Comparison of ENCODE assay signal across 9 cellular contexts in genomic region chr16:30052671-30053372, GRCh38. TPM values are rescaled to one million over a fixed set of nuclear protein-coding genes. Genes with fewer than 3 reads are reported as not detected.
DNase-seq lines count a peak whose midpoint lies in the region; ATAC-seq, FAIRE-seq and TF ChIP-seq lines count a peak whose summit lies in the region.
"Had no signal": no experiment of that assay in that cellular context is flagged by ENCODE, and none has a peak within 500 bp of the region (broad histone marks: within the 10 kb centered on the region; RNA-seq: fewer than 3 reads in every experiment).

No MANE protein-coding gene starts in this region.

- no peak for TF ChIP-seq CTCF in fibroblast of mammary gland (conservative IDR thresholded peaks at IDR 0.05; ENCODE audit: control insufficient read depth, insufficient read depth, low read depth, low read length)

- no peaks in the 10 kb centered on the region for H3K9me3 ChIP-seq in CD4-positive, CD25-positive, alpha-beta regulatory T cell (ENCODE audit: control insufficient read depth in 2 of 2, low read length in 2 of 2)

- peak overlapping the region in 2 of 3 donors; percentile 69 to 81 for H3K27ac Mint-ChIP-seq in CD4-positive, CD25-positive, alpha-beta regulatory T cell
- H3K27ac Mint-ChIP-seq in activated T-helper 1 cell treated with anti-CD3 and anti-CD28 coated beads, Interleukin-12 subunit alpha, Interleukin-12 subunit beta, Interleukin-2, Interleukin-4 antibody, amounts not matched to agents 30 ng/mL and 10 ng/mL and 1 ng/mL, durations not matched to agents 14 hours and 24 hours and 36 hours = peak overlapping the region; percentile 82
- H3K27ac Mint-ChIP-seq in naive thymus-derived CD8-positive, alpha-beta T cell = peak overlapping the region in 7 of 10 donors; percentile 29 to 90 (median 59)
- peak overlapping the region; percentile 91 for H3K27ac Mint-ChIP-seq in stimulated activated effector memory CD8-positive, alpha-beta T cell treated with anti-CD3 and anti-CD28 coated beads, Interleukin-12 subunit alpha, Interleukin-12 subunit beta, amount 100 ng/mL, for 72 hours

- POLR2A ChIA-PET in naive thymus-derived CD8-positive, alpha-beta T cell (lab: Charles Lee) = interaction anchor here (0.6 to 2.2 kb wide), 10 partner anchors 10 to 349 kb away, joined by 3 to 21 read pairs (median 3); partner anchors contain the start of genes ALDOA and CORO1A

- FAIRE-seq in RCC 7860 (lab: Jason Lieb, UNC) = no peak

- peak overlapping the region; percentile 89 to 93 (median 89) for H3K4me3 Mint-ChIP-seq in CD4-positive, CD25-positive, alpha-beta regulatory T cell
- H3K4me3 Mint-ChIP-seq in activated T-helper 1 cell treated with anti-CD3 and anti-CD28 coated beads, Interleukin-12 subunit alpha, Interleukin-12 subunit beta, Interleukin-2, Interleukin-4 antibody, amounts not matched to agents 30 ng/mL and 10 ng/mL and 1 ng/mL, durations not matched to agents 14 hours and 24 hours and 36 hours = peak overlapping the region; percentile 87
- H3K4me3 Mint-ChIP-seq in naive thymus-derived CD8-positive, alpha-beta T cell = peak overlapping the region; percentile 84 to 91 (median 86)
- H3K4me3 Mint-ChIP-seq in stimulated activated effector memory CD8-positive, alpha-beta T cell treated with anti-CD3 and anti-CD28 coated beads, Interleukin-12 subunit alpha, Interleukin-12 subunit beta, amount 100 ng/mL, for 72 hours = peak overlapping the region; percentile 82

- intact Hi-C loops in activated T-helper 1 cell treated with anti-CD3 and anti-CD28 coated beads, Interleukin-12 subunit alpha, Interleukin-12 subunit beta, Interleukin-2, Interleukin-4 antibody, amounts not matched to agents 30 ng/mL and 10 ng/mL and 1 ng/mL, durations not matched to agents 14 hours and 24 hours and 36 hours (cut with micrococcal nuclease) = loop anchor here (1.0 to 2.0 kb wide), 3 partner anchors 11 to 190 kb away; partner anchors contain the start of genes CDIPT and INO80E

- peaks cover 0 to 1% (median 0%) of the 10 kb centered on the region in 7 donors for H3K9me3 Mint-ChIP-seq in CD4-positive, CD25-positive, alpha-beta regulatory T cell
- no peaks in the 10 kb centered on the region for H3K9me3 Mint-ChIP-seq in activated T-helper 1 cell treated with anti-CD3 and anti-CD28 coated beads, Interleukin-12 subunit alpha, Interleukin-12 subunit beta, Interleukin-2, Interleukin-4 antibody, amounts not matched to agents 30 ng/mL and 10 ng/mL and 1 ng/mL, durations not matched to agents 14 hours and 24 hours and 36 hours
- H3K9me3 Mint-ChIP-seq in naive thymus-derived CD8-positive, alpha-beta T cell = no peaks in the 10 kb centered on the region
- no peaks in the 10 kb centered on the region for H3K9me3 Mint-ChIP-seq in stimulated activated effector memory CD8-positive, alpha-beta T cell treated with anti-CD3 and anti-CD28 coated beads, Interleukin-12 subunit alpha, Interleukin-12 subunit beta, amount 100 ng/mL, for 72 hours

- peak; percentile 68 to 73 for ATAC-seq in CD4-positive, CD25-positive, alpha-beta regulatory T cell (ENCODE audit: low read depth in 2 of 2)
- peak; percentile 83 for ATAC-seq in GM21381 (IDR thresholded peaks at IDR 0.05; ENCODE audit: unreplicated experiment)
- ATAC-seq in naive thymus-derived CD8-positive, alpha-beta T cell = peak; percentile 81 to 83
- ATAC-seq in stimulated activated effector memory CD8-positive, alpha-beta T cell treated with anti-CD3 and anti-CD28 coated beads, Interleukin-12 subunit alpha, Interleukin-12 subunit beta, amount 100 ng/mL, for 72 hours = peak; percentile 91

- peaks cover 18% of the 10 kb centered on the region for H3K4me1 ChIP-seq in CD4-positive, CD25-positive, alpha-beta regulatory T cell (ENCODE audit: control insufficient read depth, insufficient read depth, low read length, poor library complexity, severe bottlenecking)

- H3K27me3 ChIP-seq in CD4-positive, CD25-positive, alpha-beta regulatory T cell (ENCODE audit: control insufficient read depth, insufficient read depth, low read length) = no peaks in the 10 kb centered on the region

- no peak overlapping the region for H3K27ac ChIP-seq in CD4-positive, CD25-positive, alpha-beta regulatory T cell (ENCODE audit: insufficient read depth, low read length, poor library complexity, severe bottlenecking)

- H3K36me3 Mint-ChIP-seq in CD4-positive, CD25-positive, alpha-beta regulatory T cell = no peaks in the 10 kb centered on the region
- no peaks in the 10 kb centered on the region for H3K36me3 Mint-ChIP-seq in activated T-helper 1 cell treated with anti-CD3 and anti-CD28 coated beads, Interleukin-12 subunit alpha, Interleukin-12 subunit beta, Interleukin-2, Interleukin-4 antibody, amounts not matched to agents 30 ng/mL and 10 ng/mL and 1 ng/mL, durations not matched to agents 14 hours and 24 hours and 36 hours (ENCODE audit: low read depth)
- no peaks in the 10 kb centered on the region for H3K36me3 Mint-ChIP-seq in naive thymus-derived CD8-positive, alpha-beta T cell
- peaks cover 19% of the 10 kb centered on the region for H3K36me3 Mint-ChIP-seq in stimulated activated effector memory CD8-positive, alpha-beta T cell treated with anti-CD3 and anti-CD28 coated beads, Interleukin-12 subunit alpha, Interleukin-12 subunit beta, amount 100 ng/mL, for 72 hours

- H3K4me1 Mint-ChIP-seq in CD4-positive, CD25-positive, alpha-beta regulatory T cell = peaks cover 0 to 26% (median 9%) of the 10 kb centered on the region in 4 donors
- H3K4me1 Mint-ChIP-seq in activated T-helper 1 cell treated with anti-CD3 and anti-CD28 coated beads, Interleukin-12 subunit alpha, Interleukin-12 subunit beta, Interleukin-2, Interleukin-4 antibody, amounts not matched to agents 30 ng/mL and 10 ng/mL and 1 ng/mL, durations not matched to agents 14 hours and 24 hours and 36 hours (ENCODE audit: low read depth) = peaks cover 28% of the 10 kb centered on the region
- H3K4me1 Mint-ChIP-seq in naive thymus-derived CD8-positive, alpha-beta T cell = peaks cover 9 to 21% (median 19%) of the 10 kb centered on the region in 4 donors
- peaks cover 26% of the 10 kb centered on the region for H3K4me1 Mint-ChIP-seq in stimulated activated effector memory CD8-positive, alpha-beta T cell treated with anti-CD3 and anti-CD28 coated beads, Interleukin-12 subunit alpha, Interleukin-12 subunit beta, amount 100 ng/mL, for 72 hours

- H3K36me3 ChIP-seq in CD4-positive, CD25-positive, alpha-beta regulatory T cell (ENCODE audit: control insufficient read depth, insufficient read depth, low read length) = no peaks in the 10 kb centered on the region

- no peaks in the 10 kb centered on the region for H3K27me3 Mint-ChIP-seq in CD4-positive, CD25-positive, alpha-beta regulatory T cell
- H3K27me3 Mint-ChIP-seq in activated T-helper 1 cell treated with anti-CD3 and anti-CD28 coated beads, Interleukin-12 subunit alpha, Interleukin-12 subunit beta, Interleukin-2, Interleukin-4 antibody, amounts not matched to agents 30 ng/mL and 10 ng/mL and 1 ng/mL, durations not matched to agents 14 hours and 24 hours and 36 hours (ENCODE audit: insufficient read depth) = no peaks in the 10 kb centered on the region
- H3K27me3 Mint-ChIP-seq in naive thymus-derived CD8-positive, alpha-beta T cell = peaks cover 0 to 3% (median 0%) of the 10 kb centered on the region in 5 donors

- H3K4me3 ChIP-seq in CD4-positive, CD25-positive, alpha-beta regulatory T cell (ENCODE audit: low read depth, low read length) = peak overlapping the region; percentile 37
- H3K4me3 ChIP-seq in fibroblast of mammary gland (ENCODE audit: control insufficient read depth, low read depth, low read length) = peak overlapping the region; percentile 68

- peak; percentile 80 to 90 (median 84) for DNase-seq in CD4-positive, CD25-positive, alpha-beta regulatory T cell
- DNase-seq in LHCN-M2 (ENCODE audit: low read depth) (peak; percentile 89), RCC 7860 (ENCODE audit: low spot score) (peak; percentile 86), fibroblast of mammary gland (ENCODE audit: low read depth) (peak; percentile 89)
- peak; percentile 89 for DNase-seq in activated T-helper 1 cell treated with anti-CD3 and anti-CD28 coated beads, Interleukin-12 subunit alpha, Interleukin-12 subunit beta, Interleukin-2, Interleukin-4 antibody, amounts not matched to agents 30 ng/mL and 10 ng/mL and 1 ng/mL, durations not matched to agents 14 hours and 24 hours and 36 hours (ENCODE audit: low spot score)
- DNase-seq in naive thymus-derived CD8-positive, alpha-beta T cell = peak; percentile 71 to 93 (median 84)
- DNase-seq in stimulated activated effector memory CD8-positive, alpha-beta T cell treated with anti-CD3 and anti-CD28 coated beads, Interleukin-12 subunit alpha, Interleukin-12 subunit beta, amount 100 ng/mL, for 72 hours (ENCODE audit: low spot score in 2 of 2) = peak; percentile 94 to 99

RNA-seq across cellular contexts. Expression of gene ALDOA, which starts 12.7 kb away (rescaled TPM):
- 430 TPM for total RNA-seq in CD4-positive, CD25-positive, alpha-beta regulatory T cell
- polyA plus RNA-seq in CD4-positive, CD25-positive, alpha-beta regulatory T cell = 1,000 to 10,000 TPM; 1,129 to 1,243 (median 1,151) TPM
- total RNA-seq in LHCN-M2 (2014; rRNA removed) = 2,146 and 2,472 TPM in 2 replicates
- 2,725 TPM for polyA plus RNA-seq in LHCN-M2 (2012)
- 1,715 and 1,718 TPM in 2 replicates for total RNA-seq in activated T-helper 1 cell treated with anti-CD3 and anti-CD28 coated beads, Interleukin-12 subunit alpha, Interleukin-12 subunit beta, Interleukin-2, Interleukin-4 antibody, amounts not matched to agents 30 ng/mL and 10 ng/mL and 1 ng/mL, durations not matched to agents 14 hours and 24 hours and 36 hours
- 100 to 1,000 TPM; 580 to 594 TPM for total RNA-seq in naive thymus-derived CD8-positive, alpha-beta T cell
- polyA plus RNA-seq in naive thymus-derived CD8-positive, alpha-beta T cell = 1,000 to 10,000 TPM in 1 of 3 donors, 100 to 1,000 TPM in 2; 798 to 1,176 (median 994) TPM

RNA-seq across cellular contexts. Expression of gene TLCD3B, which starts 21.8 kb away (rescaled TPM):
- not detected for total RNA-seq in CD4-positive, CD25-positive, alpha-beta regulatory T cell
- not detected for polyA plus RNA-seq in CD4-positive, CD25-positive, alpha-beta regulatory T cell
- not detected in 2 replicates for total RNA-seq in LHCN-M2 (2014; rRNA removed)
- 0.09 TPM for polyA plus RNA-seq in LHCN-M2 (2012)
- 1.6 and 1.9 TPM in 2 replicates for total RNA-seq in activated T-helper 1 cell treated with anti-CD3 and anti-CD28 coated beads, Interleukin-12 subunit alpha, Interleukin-12 subunit beta, Interleukin-2, Interleukin-4 antibody, amounts not matched to agents 30 ng/mL and 10 ng/mL and 1 ng/mL, durations not matched to agents 14 hours and 24 hours and 36 hours
- total RNA-seq in naive thymus-derived CD8-positive, alpha-beta T cell = not detected
- polyA plus RNA-seq in naive thymus-derived CD8-positive, alpha-beta T cell = not detected

RNA-seq across cellular contexts. Expression of gene PPP4C, which starts 23.0 kb away (rescaled TPM):
- total RNA-seq in CD4-positive, CD25-positive, alpha-beta regulatory T cell = 97.0 TPM
- polyA plus RNA-seq in CD4-positive, CD25-positive, alpha-beta regulatory T cell = 100 to 1,000 TPM; 232 to 289 (median 262) TPM
- total RNA-seq in LHCN-M2 (2014; rRNA removed) = 142 and 154 TPM in 2 replicates
- polyA plus RNA-seq in LHCN-M2 (2012) = 149 TPM
- 133 and 147 TPM in 2 replicates for total RNA-seq in activated T-helper 1 cell treated with anti-CD3 and anti-CD28 coated beads, Interleukin-12 subunit alpha, Interleukin-12 subunit beta, Interleukin-2, Interleukin-4 antibody, amounts not matched to agents 30 ng/mL and 10 ng/mL and 1 ng/mL, durations not matched to agents 14 hours and 24 hours and 36 hours
- total RNA-seq in naive thymus-derived CD8-positive, alpha-beta T cell = 10 to 100 TPM; 82.8 to 83.4 TPM
- polyA plus RNA-seq in naive thymus-derived CD8-positive, alpha-beta T cell = 100 to 1,000 TPM; 153 to 199 (median 161) TPM

RNA-seq across cellular contexts. Expression of gene C16orf92, which starts 29.8 kb away (rescaled TPM):
- not detected for total RNA-seq in CD4-positive, CD25-positive, alpha-beta regulatory T cell
- not detected for polyA plus RNA-seq in CD4-positive, CD25-positive, alpha-beta regulatory T cell
- total RNA-seq in LHCN-M2 (2014; rRNA removed) = not detected in 2 replicates
- polyA plus RNA-seq in LHCN-M2 (2012) = not detected
- not detected in 2 replicates for total RNA-seq in activated T-helper 1 cell treated with anti-CD3 and anti-CD28 coated beads, Interleukin-12 subunit alpha, Interleukin-12 subunit beta, Interleukin-2, Interleukin-4 antibody, amounts not matched to agents 30 ng/mL and 10 ng/mL and 1 ng/mL, durations not matched to agents 14 hours and 24 hours and 36 hours
- not detected for total RNA-seq in naive thymus-derived CD8-positive, alpha-beta T cell
- polyA plus RNA-seq in naive thymus-derived CD8-positive, alpha-beta T cell = not detected
- polyA plus RNA-seq: adipose tissue had no signal

RNA-seq across cellular contexts. Expression of gene TBX6, which starts 38.9 kb away (rescaled TPM):
- 0.42 TPM for total RNA-seq in CD4-positive, CD25-positive, alpha-beta regulatory T cell
- under 1 TPM in 1 of 4 donors, not detected in 3; 0.29 TPM for polyA plus RNA-seq in CD4-positive, CD25-positive, alpha-beta regulatory T cell
- total RNA-seq in LHCN-M2 (2014; rRNA removed) = 0.29 and 1.5 TPM in 2 replicates
- 0.18 TPM for polyA plus RNA-seq in LHCN-M2 (2012)
- 1.6 and 1.8 TPM in 2 replicates for total RNA-seq in activated T-helper 1 cell treated with anti-CD3 and anti-CD28 coated beads, Interleukin-12 subunit alpha, Interleukin-12 subunit beta, Interleukin-2, Interleukin-4 antibody, amounts not matched to agents 30 ng/mL and 10 ng/mL and 1 ng/mL, durations not matched to agents 14 hours and 24 hours and 36 hours
- total RNA-seq in naive thymus-derived CD8-positive, alpha-beta T cell = 1 to 10 TPM; 2.4 to 2.5 TPM
- polyA plus RNA-seq in naive thymus-derived CD8-positive, alpha-beta T cell = under 1 TPM; 0.15 to 0.25 (median 0.25) TPM
